In genomic region chr18:10139783-10140410, GRCh38 we compare ENCODE assay signal across 12 cellular contexts.
DNase-seq lines count a peak whose midpoint lies in the region; TF ChIP-seq lines count a peak whose summit lies in the region.
"Had no signal": no experiment of that assay in that cellular context is flagged by ENCODE, and none has a peak within 500 bp of the region (broad histone marks: within the 10 kb centered on the region; RNA-seq: fewer than 3 reads in every experiment).

No MANE protein-coding gene starts in this region.

- H3K4me1 ChIP-seq in neuronal stem cell (ENCODE audit: control insufficient read depth in 2 of 2, insufficient read depth in 1 of 2, low read depth in 1 of 2, low read length in 2 of 2) (peaks cover 0 to 16% of the 10 kb centered on the region in 2 donors), right atrium auricular region (peaks cover 0 to 38% of the 10 kb centered on the region in 2 donors)
- no peaks in the 10 kb centered on the region for H3K4me1 ChIP-seq in CD4-positive, alpha-beta memory T cell (ENCODE audit: insufficient read depth, low read length)

- H2BK120ac ChIP-seq in neuronal stem cell (ENCODE audit: low read depth, low read length): no peak overlapping the region

- H3K27me3 ChIP-seq in neuronal stem cell (ENCODE audit: control insufficient read depth in 3 of 3, insufficient read depth in 3 of 3, low read depth in 1 of 3, low read length in 3 of 3) (peaks cover 0 to 4% (median 0%) of the 10 kb centered on the region in 3 experiments), right atrium auricular region (no peaks in the 10 kb centered on the region)
- H3K27me3 ChIP-seq in CD4-positive, alpha-beta memory T cell (ENCODE audit: insufficient read depth, low read length): no peaks in the 10 kb centered on the region

- H3K9me3 Mint-ChIP-seq in CD4-positive, alpha-beta memory T cell: no peaks in the 10 kb centered on the region
- H3K9me3 Mint-ChIP-seq: stimulated activated memory B cell treated with anti-CD40 and anti-IgM and Interleukin-4, amounts not matched to agents 10 μg/mL and 1 μg/mL and 100 μg/mL, for 72 hours had no signal

- H4K8ac ChIP-seq in neuronal stem cell (ENCODE audit: low read depth, low read length): no peak overlapping the region

- H2BK12ac ChIP-seq in neuronal stem cell (ENCODE audit: low read length): no peak overlapping the region

- no peak overlapping the region for H3K4me2 ChIP-seq in neuronal stem cell (ENCODE audit: insufficient read depth, low read length, poor library complexity, severe bottlenecking)

- no peak overlapping the region for H3K4me3 Mint-ChIP-seq in CD4-positive, alpha-beta memory T cell
- H3K4me3 Mint-ChIP-seq: stimulated activated memory B cell treated with anti-CD40 and anti-IgM and Interleukin-4, amounts not matched to agents 10 μg/mL and 1 μg/mL and 100 μg/mL, for 72 hours had no signal

- intact Hi-C loops in CD4-positive, alpha-beta memory T cell (cut with micrococcal nuclease): no loop called here

- no peak overlapping the region for H3K9ac ChIP-seq in neuronal stem cell (ENCODE audit: low read depth, low read length, poor library complexity)

- no peaks in the 10 kb centered on the region for H3K36me3 Mint-ChIP-seq in CD4-positive, alpha-beta memory T cell
- H3K36me3 Mint-ChIP-seq: naive B cell; stimulated activated memory B cell treated with anti-CD40 and anti-IgM and Interleukin-4, amounts not matched to agents 10 μg/mL and 1 μg/mL and 100 μg/mL, for 72 hours had no signal

- H2BK15ac ChIP-seq in neuronal stem cell (ENCODE audit: low read length): no peak overlapping the region

- POLR2A ChIA-PET in CD4-positive, alpha-beta memory T cell (lab: Charles Lee; ENCODE audit: partially characterized antibody): no interaction called here

- H3K4me1 Mint-ChIP-seq in CD4-positive, alpha-beta memory T cell: no peaks in the 10 kb centered on the region
- H3K4me1 Mint-ChIP-seq: stimulated activated memory B cell treated with anti-CD40 and anti-IgM and Interleukin-4, amounts not matched to agents 10 μg/mL and 1 μg/mL and 100 μg/mL, for 72 hours had no signal

- DNase-seq in DMS53 (lab: John Stamatoyannopoulos, UW): peak; percentile 85
- peak; percentile 76 for DNase-seq in M059J (ENCODE audit: low read depth)
- DNase-seq in dedifferentiated amniotic fluid mesenchymal stem cell (ENCODE audit: extremely low spot score): peak; percentile 62
- no peak for DNase-seq in neuronal stem cell (ENCODE audit: low spot score)
- DNase-seq in hippocampal formation (lab: John Stamatoyannopoulos, UW): no peak
- DNase-seq in HT-29 (ENCODE audit: low spot score): no peak
- no peak for DNase-seq in right atrium auricular region (ENCODE audit: low spot score)
- no peak for DNase-seq in CD4-positive, alpha-beta memory T cell
- DNase-seq: activated CD4-positive, alpha-beta T cell treated with anti-CD3 and anti-CD28 coated beads for 1 hour; naive B cell; SHP77 treated with DMSO at 0.1 percent for 48 hours had no signal

- no peaks in the 10 kb centered on the region for H3K79me1 ChIP-seq in neuronal stem cell (ENCODE audit: low read depth, low read length)

- no peak overlapping the region for H3K4ac ChIP-seq in neuronal stem cell (ENCODE audit: low read length)

- H2AFZ ChIP-seq in neuronal stem cell (ENCODE audit: low read length): peak overlapping the region; percentile 66

- H3K9me3 ChIP-seq in neuronal stem cell (replicated peaks in 1 of 2; ENCODE audit: control insufficient read depth in 2 of 2, insufficient read depth in 1 of 2, low read depth in 1 of 2, low read length in 2 of 2) (no peaks in the 10 kb centered on the region), right atrium auricular region (no peaks in the 10 kb centered on the region)
- H3K9me3 ChIP-seq in CD4-positive, alpha-beta memory T cell (ENCODE audit: control insufficient read depth in 1 of 2, low read length in 2 of 2): no peaks in the 10 kb centered on the region

- H3K14ac ChIP-seq in neuronal stem cell (ENCODE audit: low read length): no peak overlapping the region

- no peak overlapping the region for H4K91ac ChIP-seq in neuronal stem cell (ENCODE audit: low read depth, low read length, poor library complexity)

- H3K36me3 ChIP-seq in neuronal stem cell (replicated peaks in 1 of 2; ENCODE audit: control insufficient read depth in 2 of 2, insufficient read depth in 2 of 2, low read length in 2 of 2) (no peaks in the 10 kb centered on the region), right atrium auricular region (no peaks in the 10 kb centered on the region)
- H3K36me3 ChIP-seq in CD4-positive, alpha-beta memory T cell (ENCODE audit: insufficient read depth, low read length): no peaks in the 10 kb centered on the region

- H3K27ac Mint-ChIP-seq in CD4-positive, alpha-beta memory T cell: no peak overlapping the region
- H3K27ac Mint-ChIP-seq: stimulated activated memory B cell treated with anti-CD40 and anti-IgM and Interleukin-4, amounts not matched to agents 10 μg/mL and 1 μg/mL and 100 μg/mL, for 72 hours had no signal

- TF ChIP-seq CTCF in right atrium auricular region (IDR thresholded peaks at IDR 0.05): no peak

- H3K18ac ChIP-seq in neuronal stem cell (ENCODE audit: low read length): no peak overlapping the region

- H3K4me3 ChIP-seq in neuronal stem cell (ENCODE audit: low read length in 2 of 2): no peak overlapping the region
- H3K4me3 ChIP-seq in right atrium auricular region: no peak overlapping the region
- no peak overlapping the region for H3K4me3 ChIP-seq in CD4-positive, alpha-beta memory T cell (ENCODE audit: low read length in 2 of 2)

- CTCF ChIA-PET in CD4-positive, alpha-beta memory T cell (lab: Charles Lee; ENCODE audit: partially characterized antibody): no interaction called here

- no peak overlapping the region for H2BK5ac ChIP-seq in neuronal stem cell (ENCODE audit: low read length)

- H3K27ac ChIP-seq in neuronal stem cell (replicated peaks; ENCODE audit: low read length) (no peak overlapping the region), right atrium auricular region (no peak overlapping the region)
- no peak overlapping the region for H3K27ac ChIP-seq in CD4-positive, alpha-beta memory T cell (ENCODE audit: low read depth, low read length)

- H3K23ac ChIP-seq in neuronal stem cell (ENCODE audit: low read depth, low read length, poor library complexity): no peak overlapping the region

- H3K27me3 Mint-ChIP-seq in CD4-positive, alpha-beta memory T cell: peaks cover 2 to 4% of the 10 kb centered on the region in 2 donors
- H3K27me3 Mint-ChIP-seq: naive B cell; stimulated activated memory B cell treated with anti-CD40 and anti-IgM and Interleukin-4, amounts not matched to agents 10 μg/mL and 1 μg/mL and 100 μg/mL, for 72 hours had no signal

- WGBS in neuronal stem cell (ENCODE audit: extremely low coverage in 2 of 2, insufficient read length in 2 of 2, insufficient replicate concordance in 1 of 2), 2 donors: no CpG with 5 or more reads among the region's 7 CpGs

- no peak overlapping the region for H2AK5ac ChIP-seq in neuronal stem cell (ENCODE audit: low read depth, low read length)

Comparison
In these comparisons a context has a peak if more than half of its experiments do, and no peak if none do; other contexts are left out.
1. DNase-seq: peak in DMS53 (single experiment), M059J (single experiment) and dedifferentiated amniotic fluid mesenchymal stem cell (single experiment); none in neuronal stem cell (single experiment), hippocampal formation (0 of 2), HT-29 (single experiment), right atrium auricular region (single experiment) and CD4-positive, alpha-beta memory T cell (0 of 5).